ENCODE assay signal across 20 cellular contexts in genomic region chr1:16209132-16209846, GRCh38. TPM values are rescaled to one million over a fixed set of nuclear protein-coding genes. Genes with fewer than 3 reads are reported as not detected.
A peak's percentile ranks its signal among the peaks of the same experiment; 100 is the strongest.
DNase-seq lines count a peak whose midpoint lies in the region; ATAC-seq and TF ChIP-seq lines count a peak whose summit lies in the region.
"Had no signal": no experiment of that assay in that cellular context is flagged by ENCODE, and none has a peak within 500 bp of the region (broad histone marks: within the 10 kb centered on the region; RNA-seq: fewer than 3 reads in every experiment).

No MANE protein-coding gene starts in this region.

- H3K27me3 Mint-ChIP-seq in Caco-2 (ENCODE audit: insufficient read depth, unreplicated experiment): no peaks in the 10 kb centered on the region
- no peaks in the 10 kb centered on the region for H3K27me3 Mint-ChIP-seq in chondrocyte (ENCODE audit: low read depth)

- H3K36me3 Mint-ChIP-seq in Caco-2 (ENCODE audit: insufficient read depth, unreplicated experiment): peaks cover 10% of the 10 kb centered on the region
- no peaks in the 10 kb centered on the region for H3K36me3 Mint-ChIP-seq in chondrocyte (ENCODE audit: low read depth)

- intact Hi-C loops in Caco-2 (cut with micrococcal nuclease; ENCODE audit: unreplicated experiment): no loop called here
- intact Hi-C loops in mammary epithelial cell (cut with micrococcal nuclease): no loop called here
- intact Hi-C loops in cardiac septum (cut with DNase I): no loop called here
- intact Hi-C loops in mucosa of descending colon (cut with DNase I, micrococcal nuclease): no loop called here

- BruUV-seq in Caco-2 (replicated peaks; lab: Mats Ljungman, UMichigan): no TSS peak
- BruUV-seq in mammary epithelial cell (replicated peaks; lab: Mats Ljungman, UMichigan): no TSS peak

- ATAC-seq in mucosa of descending colon: no peak
- ATAC-seq: left lobe of liver had no signal

- H2AFZ ChIP-seq in neuronal stem cell (ENCODE audit: low read length): peak overlapping the region; percentile 82
- H2AFZ ChIP-seq in mammary epithelial cell (ENCODE audit: low read depth, low read length): no peak overlapping the region

- no peak overlapping the region for H3K4me3 Mint-ChIP-seq in Caco-2 (ENCODE audit: unreplicated experiment)
- H3K4me3 Mint-ChIP-seq in chondrocyte (ENCODE audit: unreplicated experiment): peak overlapping the region; percentile 46

- dilution Hi-C loops in mammary epithelial cell (cut with HindIII; ENCODE audit: low sequenced_read_pairs): no loop called here

- in situ Hi-C loops in mammary epithelial cell (cut with MboI; ENCODE audit: low sequenced_read_pairs in 2 of 2): no loop called here

- H3K23ac ChIP-seq in neuronal stem cell (ENCODE audit: low read depth, low read length, poor library complexity): no peak overlapping the region

- peak overlapping the region; percentile 54 for H2BK15ac ChIP-seq in neuronal stem cell (ENCODE audit: low read length)

- H4K8ac ChIP-seq in neuronal stem cell (ENCODE audit: low read depth, low read length): no peak overlapping the region

- H2BK12ac ChIP-seq in neuronal stem cell (ENCODE audit: low read length): no peak overlapping the region

- H3K27ac ChIP-seq in RWPE1 (peak overlapping the region; percentile 92; the same call in 1 of the 2 replicates), neuronal stem cell (replicated peaks; ENCODE audit: low read length) (no peak overlapping the region), mammary epithelial cell (ENCODE audit: insufficient read depth, low read depth, low read length) (no peak overlapping the region)
- H3K27ac ChIP-seq: cardiac muscle cell, transverse colon had no signal

- H4K91ac ChIP-seq in neuronal stem cell (ENCODE audit: low read depth, low read length, poor library complexity): peak overlapping the region; percentile 73

- H2BK5ac ChIP-seq in neuronal stem cell (ENCODE audit: low read length): peak overlapping the region; percentile 59

- H3K4me3 ChIP-seq in Caco-2 (ENCODE audit: low read depth, low read length) (no peak overlapping the region), neuronal stem cell (ENCODE audit: low read length in 2 of 2) (no peak overlapping the region), mammary epithelial cell (replicated peaks in 1 of 3; ENCODE audit: insufficient read depth in 1 of 3, low read depth in 2 of 3, low read length in 3 of 3) (no peak overlapping the region), mucosa of descending colon (no peak overlapping the region)
- H3K4me3 ChIP-seq: cardiac muscle cell, sigmoid colon, transverse colon had no signal

- CTCF ChIA-PET in Caco-2 (lab: Charles Lee): no interaction called here
- CTCF ChIA-PET in RWPE1 (lab: Yijun Ruan, JAX): no interaction called here
- CTCF ChIA-PET in mammary epithelial cell (lab: Charles Lee; ENCODE audit: low non-redundant PET): no interaction called here

- H3K79me2 ChIP-seq in mammary epithelial cell (ENCODE audit: insufficient read depth, low read length): no peaks in the 10 kb centered on the region

- H2BK120ac ChIP-seq in neuronal stem cell (ENCODE audit: low read depth, low read length): peak overlapping the region; percentile 75

- H3K27me3 ChIP-seq in Caco-2 (replicated peaks; ENCODE audit: control insufficient read depth, insufficient read depth, low read length): no peaks in the 10 kb centered on the region
- peaks cover 0 to 9% (median 0%) of the 10 kb centered on the region in 3 experiments for H3K27me3 ChIP-seq in neuronal stem cell (ENCODE audit: control insufficient read depth in 3 of 3, insufficient read depth in 3 of 3, low read depth in 1 of 3, low read length in 3 of 3)
- H3K27me3 ChIP-seq in mammary epithelial cell (ENCODE audit: insufficient read depth, low read length): no peaks in the 10 kb centered on the region
- H3K27me3 ChIP-seq: cardiac muscle cell, sigmoid colon, transverse colon had no signal

- H2AK5ac ChIP-seq in neuronal stem cell (ENCODE audit: low read depth, low read length): peak overlapping the region; percentile 34

- 100% methylated on average over 4 of the region's 9 CpGs; no CpG with 5 or more reads in 1 of the 2 donors for WGBS in neuronal stem cell (ENCODE audit: extremely low coverage in 2 of 2, insufficient read length in 2 of 2, insufficient replicate concordance in 1 of 2), 2 donors
- 85% methylated on average over 8 of the region's 9 CpGs for WGBS in mammary epithelial cell (ENCODE audit: low coverage, missing lambda C conversion rate)

- H3K27ac Mint-ChIP-seq in Caco-2 (ENCODE audit: unreplicated experiment) (peak overlapping the region; percentile 12), chondrocyte (ENCODE audit: unreplicated experiment) (peak overlapping the region; percentile 6)

- no peaks in the 10 kb centered on the region for H4K20me1 ChIP-seq in mammary epithelial cell (ENCODE audit: insufficient read depth, low read length)

- TF ChIP-seq CTCF in Caco-2 (IDR thresholded peaks at IDR 0.05; ENCODE audit: insufficient read depth in 1 of 2, low read depth in 1 of 2, low read length in 1 of 2, severe bottlenecking in 1 of 2, unreplicated experiment in 1 of 2) (no peak), RWPE1 (conservative IDR thresholded peaks at IDR 0.05; ENCODE audit: low read depth) (no peak), chondrocyte (IDR thresholded peaks at IDR 0.05) (no peak), mammary epithelial cell (conservative IDR thresholded peaks at IDR 0.05 in 1 of 2, IDR thresholded peaks at IDR 0.05 in 1 of 2; ENCODE audit: extremely low read depth in 1 of 2, insufficient read depth in 1 of 2, low read depth in 1 of 2, low read length in 2 of 2) (no peak), mucosa of descending colon (IDR thresholded peaks at IDR 0.05) (no peak)

- H3K4me1 Mint-ChIP-seq in Caco-2 (ENCODE audit: low read depth, unreplicated experiment) (peaks cover 7% of the 10 kb centered on the region), chondrocyte (ENCODE audit: low read depth) (peaks cover 12% of the 10 kb centered on the region)

- no peak overlapping the region for H3K9ac ChIP-seq in neuronal stem cell (ENCODE audit: low read depth, low read length, poor library complexity)
- H3K9ac ChIP-seq in mammary epithelial cell (ENCODE audit: insufficient read depth, low read length): no peak overlapping the region

- peak overlapping the region; percentile 83 for H3K18ac ChIP-seq in neuronal stem cell (ENCODE audit: low read length)

- no peak overlapping the region for H3K4ac ChIP-seq in neuronal stem cell (ENCODE audit: low read length)

- DNase-seq in Caco-2: no peak
- no peak for DNase-seq in RWPE1 (ENCODE audit: low spot score)
- no peak for DNase-seq in chondrocyte (ENCODE audit: low spot score)
- no peak for DNase-seq in neuronal stem cell (ENCODE audit: low spot score)
- DNase-seq in NCI-H2081 (lab: John Stamatoyannopoulos, UW): no peak
- DNase-seq in mammary epithelial cell: no peak
- DNase-seq in cardiac septum (ENCODE audit: low spot score): no peak
- no peak for DNase-seq in mucosa of descending colon
- DNase-seq: activated CD4-positive, alpha-beta T cell treated with anti-CD3 and anti-CD28 coated beads, Interleukin-2, amount 50 U/mL, for 48 hours; activated naive CD4-positive, alpha-beta T cell treated with anti-CD3 and anti-CD28 coated beads, Interleukin-2, amount 50 U/mL, for 16 hours; Calu3; NCI-H1105; Right ventricle myocardium superior; sigmoid colon; stimulated activated naive CD4-positive, alpha-beta T cell treated with Interleukin-2 at 50 U/mL for 16 hours; transverse colon had no signal

- peak overlapping the region; percentile 22 for H3K14ac ChIP-seq in neuronal stem cell (ENCODE audit: low read length)

- no peaks in the 10 kb centered on the region for H3K9me3 ChIP-seq in Caco-2
- H3K9me3 ChIP-seq in neuronal stem cell (replicated peaks in 1 of 2; ENCODE audit: control insufficient read depth in 2 of 2, insufficient read depth in 1 of 2, low read depth in 1 of 2, low read length in 2 of 2): no peaks in the 10 kb centered on the region
- no peaks in the 10 kb centered on the region for H3K9me3 ChIP-seq in mammary epithelial cell (replicated peaks; ENCODE audit: insufficient read depth, low read length)
- no peaks in the 10 kb centered on the region for H3K9me3 ChIP-seq in mucosa of descending colon
- H3K9me3 ChIP-seq: sigmoid colon, transverse colon had no signal

- H3K4me1 ChIP-seq in Caco-2: peaks cover 16% of the 10 kb centered on the region
- H3K4me1 ChIP-seq in neuronal stem cell (ENCODE audit: control insufficient read depth in 2 of 2, insufficient read depth in 1 of 2, low read depth in 1 of 2, low read length in 2 of 2): peaks cover 12 to 26% of the 10 kb centered on the region in 2 donors
- peaks cover 20% of the 10 kb centered on the region for H3K4me1 ChIP-seq in mammary epithelial cell (ENCODE audit: insufficient read depth, low read length)
- peaks cover 8% of the 10 kb centered on the region for H3K4me1 ChIP-seq in mucosa of descending colon (ENCODE audit: low read depth)

- H3K9me3 Mint-ChIP-seq in Caco-2 (ENCODE audit: unreplicated experiment): no peaks in the 10 kb centered on the region
- no peaks in the 10 kb centered on the region for H3K9me3 Mint-ChIP-seq in chondrocyte (ENCODE audit: low read depth)

- H3K79me1 ChIP-seq in neuronal stem cell (ENCODE audit: low read depth, low read length): peaks cover 3% of the 10 kb centered on the region

- H3K4me2 ChIP-seq in neuronal stem cell (ENCODE audit: insufficient read depth, low read length, poor library complexity, severe bottlenecking): no peak overlapping the region
- no peak overlapping the region for H3K4me2 ChIP-seq in mammary epithelial cell (ENCODE audit: insufficient read depth, low read depth, low read length)

- H3K36me3 ChIP-seq in Caco-2 (ENCODE audit: control insufficient read depth, insufficient read depth, low read length) (0 out of 2 replicates have a peak, but pooled peaks cover under 1% of the 10 kb centered on the region), neuronal stem cell (replicated peaks in 1 of 2; ENCODE audit: control insufficient read depth in 2 of 2, insufficient read depth in 2 of 2, low read length in 2 of 2) (peaks cover 2 to 3% of the 10 kb centered on the region in 2 donors), mammary epithelial cell (ENCODE audit: insufficient read depth, low read length) (no peaks in the 10 kb centered on the region), mucosa of descending colon (ENCODE audit: low read depth) (no peaks in the 10 kb centered on the region)
- H3K36me3 ChIP-seq: cardiac muscle cell, sigmoid colon, transverse colon had no signal

- POLR2A ChIA-PET in Caco-2 (lab: Charles Lee) (no interaction called here), RWPE1 (lab: Yijun Ruan, JAX; ENCODE audit: low non-redundant PET) (no interaction called here)

RNA-seq across cellular contexts. Expression of gene ARHGEF19, which starts 3.2 kb away (rescaled TPM):
- total RNA-seq in Caco-2 (2022) (7.7 and 8.0 TPM in 2 replicates), chondrocyte (14.4 to 17.7 TPM (median 16.1 TPM) in 3 replicates), mammary epithelial cell (1 to 10 TPM; 3.0 to 3.5 TPM), cardiac septum (1.3 TPM), mucosa of descending colon (10 to 100 TPM in 1 of 3 donors, 1 to 10 TPM in 2; 5.3 to 13.3 (median 9.0) TPM)
- 14.7 TPM for polyA plus RNA-seq in neuronal stem cell (2013, experiment 1 of 2)
- polyA plus RNA-seq in neuronal stem cell (2013, experiment 2 of 2): 14.8 TPM
- 4.0 TPM for polyA plus RNA-seq in mammary epithelial cell
- polyA minus RNA-seq in mammary epithelial cell: 2.0 TPM
- total RNA-seq: HT1080 had no signal

RNA-seq across cellular contexts. Expression of gene CPLANE2, which starts 27.7 kb away (rescaled TPM):
- total RNA-seq in Caco-2 (2022): 2.1 and 4.2 TPM in 2 replicates
- total RNA-seq in chondrocyte: 8.5 to 12.3 TPM (median 12.0 TPM) in 3 replicates
- polyA plus RNA-seq in neuronal stem cell (2013, experiment 1 of 2): 4.3 TPM
- 5.2 TPM for polyA plus RNA-seq in neuronal stem cell (2013, experiment 2 of 2)
- 10 to 100 TPM; 13.3 to 14.8 TPM for total RNA-seq in mammary epithelial cell
- polyA plus RNA-seq in mammary epithelial cell: 4.6 TPM
- 5.6 TPM for polyA minus RNA-seq in mammary epithelial cell
- total RNA-seq in cardiac septum: 10.6 TPM
- total RNA-seq in mucosa of descending colon: 1 to 10 TPM; 5.3 to 9.9 (median 5.9) TPM

RNA-seq across cellular contexts. Expression of gene EPHA2, which starts 53.4 kb away (rescaled TPM):
- total RNA-seq in Caco-2 (2022) (31.2 and 37.8 TPM in 2 replicates), chondrocyte (38.5 to 47.4 TPM (median 40.0 TPM) in 3 replicates), mammary epithelial cell (100 to 1,000 TPM in 1 of 2 donors, 10 to 100 TPM in 1; 77.3 to 181 TPM), cardiac septum (26.1 TPM), mucosa of descending colon (10 to 100 TPM; 36.8 to 43.5 (median 43.5) TPM)
- polyA plus RNA-seq in neuronal stem cell (2013, experiment 1 of 2): 74.6 TPM
- 73.7 TPM for polyA plus RNA-seq in neuronal stem cell (2013, experiment 2 of 2)
- 91.7 TPM for polyA plus RNA-seq in mammary epithelial cell
- polyA minus RNA-seq in mammary epithelial cell: 181 TPM
- total RNA-seq: T-helper 1 cell treated with Interleukin-12 subunit alpha and Interleukin-12 subunit beta and Interleukin-4 antibody, amounts not matched to agents 30 ng/mL and 1 ng/mL, for 36 hours had no signal
